ENCODE assay signal across 17 cellular contexts in the genomic region with DNA sequence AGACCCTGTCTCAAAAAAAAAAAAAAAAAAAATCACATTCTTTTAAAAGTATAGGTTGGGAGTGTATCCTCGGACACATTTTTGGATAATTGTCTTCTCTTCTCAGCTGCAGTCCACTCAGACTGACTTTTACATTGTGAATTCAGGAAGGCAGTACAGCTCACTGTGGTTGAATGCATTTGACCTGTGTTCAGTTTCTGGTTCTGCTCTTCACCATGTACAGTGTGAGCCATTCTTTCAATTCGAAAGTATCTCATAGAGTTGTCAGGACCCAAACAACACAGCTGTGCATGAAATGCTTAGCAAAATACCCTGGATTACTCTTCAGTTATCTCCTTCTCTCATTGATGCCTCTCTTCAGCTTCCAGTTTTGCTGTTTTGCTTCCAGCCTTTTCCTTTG. TPM values are rescaled to one million over a fixed set of nuclear protein-coding genes. Genes with fewer than 3 reads are reported as not detected.
DNase-seq lines count a peak whose midpoint lies in the region; ATAC-seq, FAIRE-seq and TF ChIP-seq lines count a peak whose summit lies in the region.
"Had no signal": no experiment of that assay in that cellular context is flagged by ENCODE, and none has a peak within 500 bp of the region (broad histone marks: within the 10 kb centered on the region; RNA-seq: fewer than 3 reads in every experiment).

No MANE protein-coding gene starts in this region.

- DNase-seq in GM12865 (ENCODE audit: low read depth) = peak; percentile 9
- DNase-seq in T-helper 17 cell = no peak
- no peak for DNase-seq in endothelial cell of umbilical vein (ENCODE audit: low read depth, low spot score)
- DNase-seq in GM13976 (ENCODE audit: low spot score) = no peak
- no peak for DNase-seq in NCI-H446 treated with DMSO at 0.1 percent for 48 hours (lab: John Stamatoyannopoulos, UW)
- DNase-seq: ACHN; BE2C; C1 segment of cervical spinal cord; CD4-positive, CD25-positive, alpha-beta regulatory T cell; DMS153; DMS79; GDM1; H9 had no signal

- FAIRE-seq in endothelial cell of umbilical vein (lab: Jason Lieb, UNC) = peak; percentile 4
- FAIRE-seq: A204.1, H1, HepG2 had no signal

- no peak overlapping the region for H3K27ac ChIP-seq in endothelial cell of umbilical vein (ENCODE audit: insufficient read depth, low read depth, low read length)

- no TSS peak for BruUV-seq in endothelial cell of umbilical vein (replicated peaks; lab: Mats Ljungman, UMichigan)

- no peak overlapping the region for H3K9ac ChIP-seq in endothelial cell of umbilical vein (replicated peaks; ENCODE audit: extremely low read depth, insufficient read depth, low read length)

- CTCF ChIA-PET in endothelial cell of umbilical vein (lab: Charles Lee) = interaction anchor here (1.0 to 1.8 kb wide), 4 partner anchors 16 to 68 kb away, joined by 3 to 4 read pairs (median 3); no protein-coding TSS in a partner anchor

- H3K9me3 ChIP-seq in T-helper 17 cell (ENCODE audit: control insufficient read depth, low read length, poor library complexity, severe bottlenecking) (no peaks in the 10 kb centered on the region), endothelial cell of umbilical vein (replicated peaks; ENCODE audit: control insufficient read depth, insufficient read depth, low read length) (no peaks in the 10 kb centered on the region)
- H3K9me3 ChIP-seq: BE2C had no signal

- H3K79me2 ChIP-seq in endothelial cell of umbilical vein (ENCODE audit: control insufficient read depth, insufficient read depth, low read length) = no peaks in the 10 kb centered on the region

- no peaks in the 10 kb centered on the region for H3K27me3 Mint-ChIP-seq in T-helper 17 cell

- no peaks in the 10 kb centered on the region for H3K9me1 ChIP-seq in endothelial cell of umbilical vein (replicated peaks; ENCODE audit: control insufficient read depth, extremely low read depth, insufficient read depth, low read length)

- POLR2A ChIA-PET in endothelial cell of umbilical vein (lab: Charles Lee) = no interaction called here

- H3K4me3 ChIP-seq in GM12865 (ENCODE audit: low read depth, low read length) (no peak overlapping the region), endothelial cell of umbilical vein (replicated peaks in 1 of 3; ENCODE audit: insufficient read depth in 1 of 3, low read depth in 1 of 3, low read length in 3 of 3) (no peak overlapping the region)

- no peaks in the 10 kb centered on the region for H3K36me3 Mint-ChIP-seq in T-helper 17 cell (ENCODE audit: low read depth)

- no peaks in the 10 kb centered on the region for H3K27me3 ChIP-seq in endothelial cell of umbilical vein (ENCODE audit: control insufficient read depth in 2 of 2, insufficient read depth in 2 of 2, low read length in 2 of 2)

- H3K4me1 ChIP-seq in endothelial cell of umbilical vein (ENCODE audit: control insufficient read depth, extremely low read depth, insufficient read depth, low read length) = peaks cover 24% of the 10 kb centered on the region
- H3K4me1 ChIP-seq: BE2C had no signal

- no peaks in the 10 kb centered on the region for H3K36me3 ChIP-seq in endothelial cell of umbilical vein (ENCODE audit: control insufficient read depth in 2 of 2, extremely low read depth in 1 of 2, insufficient read depth in 2 of 2, low read length in 2 of 2)
- H3K36me3 ChIP-seq: BE2C had no signal

- H3K4me2 ChIP-seq in endothelial cell of umbilical vein (ENCODE audit: insufficient read depth, low read length) = no peak overlapping the region

- intact Hi-C loops in endothelial cell of umbilical vein (cut with micrococcal nuclease) = no loop called here

- in situ Hi-C loops in GM13976 (cut with MboI; ENCODE audit: low sequenced_read_pairs, unreplicated experiment) = no loop called here

- dilution Hi-C loops in endothelial cell of umbilical vein (cut with MboI; ENCODE audit: extremely low pct_ligation_motif_present, low sequenced_read_pairs) = no loop called here

- peak overlapping the region; percentile 15 for H3K4me3 Mint-ChIP-seq in T-helper 17 cell
- H3K4me3 Mint-ChIP-seq: H9 had no signal

- no peak for TF ChIP-seq POLR2A in endothelial cell of umbilical vein (IDR thresholded peaks at IDR 0.05; ENCODE audit: low read depth, low read length)

- no peak for ATAC-seq in T-helper 17 cell
- no peak for ATAC-seq in HG03442 (IDR thresholded peaks at IDR 0.05; ENCODE audit: unreplicated experiment)
- ATAC-seq: HepG2 had no signal

- no peaks in the 10 kb centered on the region for H4K20me1 ChIP-seq in endothelial cell of umbilical vein (replicated peaks; ENCODE audit: control insufficient read depth, extremely low read depth, insufficient read depth, low read length)

- peaks cover 59% of the 10 kb centered on the region for H3K4me1 Mint-ChIP-seq in T-helper 17 cell

- TF ChIP-seq CTCF in GM12865 (IDR thresholded peaks at IDR 0.05; ENCODE audit: insufficient read depth, low read depth, low read length, missing control alignments) = no peak
- TF ChIP-seq CTCF in endothelial cell of umbilical vein (IDR thresholded peaks at IDR 0.05; ENCODE audit: extremely low read depth in 1 of 2, insufficient read depth in 1 of 2, low read depth in 1 of 2, low read length in 2 of 2) = no peak
- no peak for TF ChIP-seq CTCF in GM13976 (IDR thresholded peaks at IDR 0.05; ENCODE audit: borderline replicate concordance, control extremely low read depth, extremely low read depth, insufficient read depth, missing control alignments)

- H3K27ac Mint-ChIP-seq in T-helper 17 cell = peak overlapping the region; percentile 82
- H3K27ac Mint-ChIP-seq: CD4-positive, CD25-positive, alpha-beta regulatory T cell had no signal

- no peak overlapping the region for H2AFZ ChIP-seq in endothelial cell of umbilical vein (ENCODE audit: low read depth, low read length)

TF ChIP-seq in endothelial cell of umbilical vein, 7 proteins besides CTCF, POLR2A, EP300 and RAD21:
- TF ChIP-seq MYC (IDR thresholded peaks at IDR 0.05; ENCODE audit: low read depth, low read length) = no peak
- TF ChIP-seq POLR2AphosphoS5 (IDR thresholded peaks at IDR 0.05; ENCODE audit: insufficient read depth, low read depth, low read length) = no peak
- TF ChIP-seq JUN (IDR thresholded peaks at IDR 0.05; ENCODE audit: borderline replicate concordance, insufficient read depth, insufficient read length, low read depth) = no peak
- TF ChIP-seq EZH2 (IDR thresholded peaks at IDR 0.05; ENCODE audit: borderline replicate concordance, low read depth, low read length, severe bottlenecking) = no peak
- TF ChIP-seq, protein P1, sequence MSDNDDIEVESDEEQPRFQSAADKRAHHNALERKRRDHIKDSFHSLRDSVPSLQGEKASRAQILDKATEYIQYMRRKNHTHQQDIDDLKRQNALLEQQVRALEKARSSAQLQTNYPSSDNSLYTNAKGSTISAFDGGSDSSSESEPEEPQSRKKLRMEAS (IDR thresholded peaks at IDR 0.05; ENCODE audit: insufficient read depth, insufficient read length) = no peak
- no peak for TF ChIP-seq GATA2 (IDR thresholded peaks at IDR 0.05; ENCODE audit: insufficient read depth, insufficient read length, low read depth, low read length)
- TF ChIP-seq FOS (IDR thresholded peaks at IDR 0.05; ENCODE audit: borderline replicate concordance, insufficient read depth, low read length) = no peak

RNA-seq across cellular contexts. Expression of a gene that starts 5.0 kb away (rescaled TPM):
- 10 to 100 TPM in 1 of 2 donors, 1 to 10 TPM in 1; 6.3 to 16.4 TPM for total RNA-seq in T-helper 17 cell
- total RNA-seq in endothelial cell of umbilical vein = 7.3 and 8.1 TPM in 2 replicates
- polyA plus RNA-seq in endothelial cell of umbilical vein = 11.8 and 11.9 TPM in 2 replicates
- polyA plus RNA-seq in endothelial cell of umbilical vein (2011; cell fraction: cytosol; rRNA removed) = 5.4 and 5.8 TPM in 2 replicates
- 4.3 and 4.5 TPM in 2 replicates for polyA plus RNA-seq in endothelial cell of umbilical vein (2011; cell fraction: nucleus; rRNA removed)
- polyA plus RNA-seq in endothelial cell of umbilical vein (2012) = 4.5 and 5.3 TPM in 2 replicates
- polyA minus RNA-seq in endothelial cell of umbilical vein = 4.0 and 4.8 TPM in 2 replicates
- polyA minus RNA-seq in endothelial cell of umbilical vein (2011; cell fraction: cytosol; rRNA and poly(A)+ RNA removed) = not detected
- polyA minus RNA-seq in endothelial cell of umbilical vein (2011; cell fraction: nucleus; rRNA and poly(A)+ RNA removed) = 2.4 and 2.5 TPM in 2 replicates
